ENCODE assay signal across 33 cellular contexts in genomic region chr7:43289826-43290225, GRCh38.
"Had no signal": no experiment of that assay in that cellular context is flagged by ENCODE, and none has a peak within 500 bp of the region (broad histone marks: within the 10 kb centered on the region; RNA-seq: fewer than 3 reads in every experiment).

No MANE protein-coding gene starts in this region.

- H3K27ac ChIP-seq: brain microvascular endothelial cell, KMS-11, PC-9, SK-N-MC had no signal

- H3K4me2 ChIP-seq: KMS-11, PC-9 had no signal

- DNase-seq: activated CD4-positive, alpha-beta T cell treated with anti-CD3 and anti-CD28 coated beads for 36 hours; activated CD4-positive, alpha-beta T cell treated with anti-CD3 and anti-CD28 coated beads, Interleukin-2, amount 10 ng/mL, durations not matched to agents 7 days and 5 days; activated CD4-positive, alpha-beta T cell treated with anti-CD3 and anti-CD28 coated beads, Interleukin-2, amount 50 U/mL, for 48 hours; activated CD8-positive, alpha-beta memory T cell treated with anti-CD3 and anti-CD28 coated beads, Interleukin-2, amount 50 U/mL, for 4 hours; activated CD8-positive, alpha-beta T cell treated with anti-CD3 and anti-CD28 coated beads, Interleukin-2, amount 10 ng/mL, durations not matched to agents 7 days and 5 days; activated gamma-delta T cell treated with Interleukin-2 at 50 U/mL for 16 hours; activated naive CD4-positive, alpha-beta T cell treated with anti-CD3 and anti-CD28 coated beads for 36 hours; activated T-cell treated with anti-CD3 and anti-CD28 coated beads for 4 hours; activated T-cell treated with anti-CD3 and anti-CD28 coated beads, Interleukin-2, amount 50 U/mL, for 4 hours; amniotic stem cell; aorta; brain microvascular endothelial cell; central memory CD4-positive, alpha-beta T cell; MM.1S; MV-4-11; NCI-H1092; NCI-H146; NCI-H187; NCI-H2029 treated with DMSO at 0.1 percent for 48 hours; NCI-H2107; NCI-H2171; NCI-H510A; NCI-H526; NCI-H748 treated with DMSO at 0.1 percent for 48 hours; PC-9; Right ventricle myocardium superior had no signal

- H3K9ac ChIP-seq: KMS-11 had no signal

- ATAC-seq: activated CD4-positive, alpha-beta T cell treated with anti-CD3 and anti-CD28 coated beads for 36 hours; activated CD4-positive, CD25-positive, alpha-beta regulatory T cell treated with anti-CD3 and anti-CD28 coated beads, Interleukin-2, amount 50 U/mL, for 24 hours; activated CD8-positive, alpha-beta T cell treated with anti-CD3 and anti-CD28 coated beads, Interleukin-2, amount 10 ng/mL, durations not matched to agents 7 days and 5 days; activated naive CD4-positive, alpha-beta T cell treated with anti-CD3 and anti-CD28 coated beads, Interleukin-2, amount 50 U/mL, for 72 hours; activated T-cell treated with anti-CD3 and anti-CD28 coated beads, Interleukin-2, amount 50 U/mL, for 4 hours had no signal

- H3K4me1 Mint-ChIP-seq: activated CD4-positive, alpha-beta T cell treated with anti-CD3 and anti-CD28 coated beads for 36 hours; activated CD4-positive, alpha-beta T cell treated with anti-CD3 and anti-CD28 coated beads, Interleukin-2, amount 10 ng/mL, durations not matched to agents 7 days and 5 days had no signal

- H3K27me3 ChIP-seq: brain microvascular endothelial cell had no signal

- H3K4me3 Mint-ChIP-seq: activated CD4-positive, alpha-beta T cell treated with anti-CD3 and anti-CD28 coated beads for 36 hours; activated CD4-positive, alpha-beta T cell treated with anti-CD3 and anti-CD28 coated beads, Interleukin-2, amount 10 ng/mL, durations not matched to agents 7 days and 5 days; activated CD8-positive, alpha-beta T cell treated with anti-CD3 and anti-CD28 coated beads, Interleukin-2, amount 10 ng/mL, durations not matched to agents 7 days and 5 days; activated naive CD4-positive, alpha-beta T cell treated with anti-CD3 and anti-CD28 coated beads for 36 hours; activated T-cell treated with anti-CD3 and anti-CD28 coated beads, Interleukin-2, amount 50 U/mL, for 4 hours; activated T-helper 1 cell treated with anti-CD3 and anti-CD28 coated beads, Interleukin-12 subunit alpha, Interleukin-12 subunit beta, Interleukin-2, Interleukin-4 antibody, amounts not matched to agents 30 ng/mL and 10 ng/mL and 1 ng/mL, durations not matched to agents 14 hours and 24 hours and 36 hours; T-helper 1 cell treated with Interleukin-12 subunit alpha and Interleukin-12 subunit beta and Interleukin-4 antibody, amounts not matched to agents 30 μg/mL and 1 μg/mL, for 36 hours; T-helper 2 cell treated with Interferon-gamma antibody and Interleukin-4, amounts not matched to agents 5 μg/mL and 100 μg/mL, for 36 hours had no signal

- H3K27ac Mint-ChIP-seq: activated CD4-positive, alpha-beta T cell treated with anti-CD3 and anti-CD28 coated beads for 36 hours; activated CD4-positive, alpha-beta T cell treated with anti-CD3 and anti-CD28 coated beads, Interleukin-2, amount 10 ng/mL, durations not matched to agents 7 days and 5 days; activated CD8-positive, alpha-beta T cell treated with anti-CD3 and anti-CD28 coated beads, Interleukin-2, amount 10 ng/mL, durations not matched to agents 7 days and 5 days; activated naive CD4-positive, alpha-beta T cell treated with anti-CD3 and anti-CD28 coated beads for 36 hours; activated naive CD4-positive, alpha-beta T cell treated with anti-CD3 and anti-CD28 coated beads, Interleukin-2, amount 50 U/mL, for 72 hours; activated T-helper 1 cell treated with anti-CD3 and anti-CD28 coated beads, Interleukin-12 subunit alpha, Interleukin-12 subunit beta, Interleukin-2, Interleukin-4 antibody, amounts not matched to agents 30 ng/mL and 10 ng/mL and 1 ng/mL, durations not matched to agents 14 hours and 24 hours and 36 hours; T-helper 1 cell treated with Interleukin-12 subunit alpha and Interleukin-12 subunit beta and Interleukin-4 antibody, amounts not matched to agents 30 μg/mL and 1 μg/mL, for 36 hours; T-helper 2 cell treated with Interferon-gamma antibody and Interleukin-4, amounts not matched to agents 5 μg/mL and 100 μg/mL, for 36 hours had no signal

- H3K36me3 ChIP-seq: brain microvascular endothelial cell had no signal

- H3K4me3 ChIP-seq: PC-9, SK-N-MC had no signal
